ENCODE assay signal across 8 cellular contexts in the genomic region with DNA sequence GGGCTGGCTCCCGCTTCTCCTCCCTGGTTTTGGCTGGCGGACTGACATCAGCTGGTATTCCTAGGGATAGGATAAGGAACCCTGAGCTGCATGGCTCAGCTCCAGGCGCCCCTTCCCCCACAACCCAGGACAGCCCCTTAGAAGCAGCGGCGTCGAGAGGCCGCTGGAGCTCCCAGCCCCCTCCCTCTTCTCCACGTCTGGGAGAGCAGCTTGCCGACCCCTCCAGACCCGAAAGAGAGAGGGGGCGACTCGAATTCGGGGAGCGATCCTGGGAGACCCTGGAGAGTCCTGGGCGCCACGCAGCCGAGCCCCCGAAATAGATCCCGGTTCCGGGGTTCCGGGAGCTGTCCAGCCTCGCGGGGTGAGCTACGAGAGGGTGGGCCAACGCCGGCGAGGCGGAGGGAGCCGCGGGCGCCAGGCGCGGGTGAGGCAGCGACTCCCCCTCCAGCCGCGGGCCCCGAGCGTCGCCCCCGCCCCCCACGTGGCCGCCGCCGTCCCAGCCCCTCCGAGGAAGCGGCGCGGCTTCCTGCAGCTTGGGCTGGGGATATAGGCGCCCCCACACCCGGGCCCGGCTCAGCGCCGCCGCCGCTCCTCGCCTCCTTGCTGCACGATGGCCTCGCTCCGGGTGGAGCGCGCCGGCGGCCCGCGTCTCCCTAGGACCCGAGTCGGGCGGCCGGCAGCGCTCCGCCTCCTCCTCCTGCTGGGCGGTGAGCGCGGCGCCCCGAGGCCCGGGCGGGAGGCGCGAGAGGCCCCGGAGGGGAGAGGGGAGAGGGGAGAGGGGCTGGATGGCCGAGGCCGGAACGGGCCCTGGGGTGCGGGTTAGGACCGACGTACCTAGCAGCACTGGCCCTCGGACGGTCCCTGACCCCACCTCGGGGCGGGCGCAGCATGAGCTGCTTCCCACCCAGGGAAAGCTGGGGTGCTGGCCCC. TPM values are rescaled to one million over a fixed set of nuclear protein-coding genes. Genes with fewer than 3 reads are reported as not detected.
DNase-seq lines count a peak whose midpoint lies in the region; ATAC-seq and TF ChIP-seq lines count a peak whose summit lies in the region.

A gene with protein sequence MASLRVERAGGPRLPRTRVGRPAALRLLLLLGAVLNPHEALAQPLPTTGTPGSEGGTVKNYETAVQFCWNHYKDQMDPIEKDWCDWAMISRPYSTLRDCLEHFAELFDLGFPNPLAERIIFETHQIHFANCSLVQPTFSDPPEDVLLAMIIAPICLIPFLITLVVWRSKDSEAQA (plus strand): TSS at position 576 of the 930 bp plus-strand sequence. CDS start 35 bp downstream, at position 611.

- peak within 1 kb of the TSS; percentile 65 for H2AFZ ChIP-seq in DND-41 (ENCODE audit: low read depth, low read length)

- H4K20me1 ChIP-seq in DND-41 (ENCODE audit: insufficient read depth, low read length) = no peaks in the 10 kb centered on the region

- WGBS in lower leg skin, 2 donors = 6 to 10% methylated on average over 36 to 40 of the region's 92 CpGs
- 3 to 11% methylated on average over 9 to 49 of the region's 92 CpGs for WGBS in testis, 2 donors

- TF ChIP-seq POLR2A in lower leg skin (IDR thresholded peaks at IDR 0.05) (no peak), testis (IDR thresholded peaks at IDR 0.05) (no peak)

- peak; percentile 53 for DNase-seq in DND-41
- peak; percentile 9 for DNase-seq in NCI-H146 treated with DMSO at 0.1 percent for 48 hours (lab: John Stamatoyannopoulos, UW; ENCODE audit: unreplicated experiment)
- no peak for DNase-seq in colonic mucosa
- DNase-seq in lower leg skin (ENCODE audit: low spot score in 2 of 2) = peak in 1 of 2 donors; percentile 89
- DNase-seq in testis = no peak
- no peak for DNase-seq in CD1c-positive myeloid dendritic cell (ENCODE audit: extremely low spot score)
- DNase-seq in NCI-H128 (lab: John Stamatoyannopoulos, UW; ENCODE audit: unreplicated experiment) = no peak

- peak within 1 kb of the TSS; percentile 74 for H3K4me2 ChIP-seq in DND-41 (ENCODE audit: insufficient read depth, low read length)

- H3K9me3 ChIP-seq in DND-41 (ENCODE audit: insufficient read depth, low read length, severe bottlenecking) = no peaks in the 10 kb centered on the region
- no peaks in the 10 kb centered on the region for H3K9me3 ChIP-seq in colonic mucosa
- H3K9me3 ChIP-seq in testis = no peaks in the 10 kb centered on the region

- intact Hi-C loops in colonic mucosa (cut with DNase I) (loop anchor here (5.0 kb wide), 1 partner anchor 39 kb away; no protein-coding TSS in a partner anchor), lower leg skin (cut with DNase I; ENCODE audit: low total_unique reads) (loop anchor here (5.0 kb wide), 1 partner anchor 34 kb away; no protein-coding TSS in a partner anchor), testis (cut with DNase I; ENCODE audit: low total_unique reads) (loop anchor here (5.0 kb wide), 1 partner anchor 39 kb away; no protein-coding TSS in a partner anchor)

- peaks cover 36% of the 10 kb centered on the region for H3K27me3 ChIP-seq in DND-41 (ENCODE audit: insufficient read depth, low read length, poor library complexity)
- peaks cover 18% of the 10 kb centered on the region for H3K27me3 ChIP-seq in colonic mucosa
- H3K27me3 ChIP-seq in testis = no peaks in the 10 kb centered on the region

- no peak for TF ChIP-seq CTCF in DND-41 (IDR thresholded peaks at IDR 0.05; ENCODE audit: borderline replicate concordance, extremely low read depth, low read length, poor library complexity, severe bottlenecking)
- TF ChIP-seq CTCF in colonic mucosa (IDR thresholded peaks at IDR 0.05) = no peak
- TF ChIP-seq CTCF in lower leg skin (IDR thresholded peaks at IDR 0.05) = no peak
- TF ChIP-seq CTCF in testis (IDR thresholded peaks at IDR 0.05) = no peak

- peak within 1 kb of the TSS; percentile 12 to 56; a peak in 3 of 4 replicates for H3K4me3 ChIP-seq in DND-41 (ENCODE audit: low read depth in 1 of 2, low read length in 2 of 2)
- peak within 1 kb of the TSS; percentile 43 for H3K4me3 ChIP-seq in colonic mucosa
- peak within 1 kb of the TSS; percentile 21 for H3K4me3 ChIP-seq in lower leg skin (ENCODE audit: low read depth, poor library complexity, severe bottlenecking)
- peak within 1 kb of the TSS; percentile 56 to 61 for H3K4me3 ChIP-seq in testis

- H3K27ac ChIP-seq in DND-41 (ENCODE audit: low read length) (no peak within 1 kb of the TSS), colonic mucosa (no peak within 1 kb of the TSS), testis (peak within 1 kb of the TSS; percentile 68 to 69)

- H3K36me3 ChIP-seq in DND-41 (ENCODE audit: insufficient read depth, low read length) = no peaks in the 10 kb centered on the region
- no peaks in the 10 kb centered on the region for H3K36me3 ChIP-seq in colonic mucosa
- no peaks in the 10 kb centered on the region for H3K36me3 ChIP-seq in testis (ENCODE audit: low read depth, missing control alignments)

- H3K4me1 ChIP-seq in DND-41 (ENCODE audit: insufficient read depth, low read length) (peaks cover 19% of the 10 kb centered on the region), colonic mucosa (no peaks in the 10 kb centered on the region), testis (peaks cover 7% of the 10 kb centered on the region)

- ATAC-seq in DND-41 (ENCODE audit: insufficient read depth, low read depth) = peak; percentile 78
- no peak for ATAC-seq in HG02623 (IDR thresholded peaks at IDR 0.05; ENCODE audit: unreplicated experiment)

- no peaks in the 10 kb centered on the region for H3K79me2 ChIP-seq in DND-41 (ENCODE audit: insufficient read depth, low read length)

- H3K9ac ChIP-seq in DND-41 (ENCODE audit: low read depth, low read length) (peak within 1 kb of the TSS; percentile 56), colonic mucosa (ENCODE audit: low read depth in 2 of 2, low read length in 2 of 2) (peak within 1 kb of the TSS; percentile 46 to 66)

RNA-seq across cellular contexts. Expression of the gene that starts here (rescaled TPM):
- total RNA-seq in colonic mucosa = 1 to 10 TPM; 3.5 to 8.4 TPM
- total RNA-seq in lower leg skin = 10 to 100 TPM in 3 of 4 donors, 1 to 10 TPM in 1; 9.6 to 34.2 (median 12.0) TPM
- total RNA-seq in testis = 10 to 100 TPM in 1 of 2 donors, 1 to 10 TPM in 1; 6.9 to 14.6 TPM
- 38.2 TPM for polyA plus RNA-seq in testis (ENCODE audit: insufficient read depth, low read depth, low replicate concordance)

Comparison
In these comparisons a context has a peak if more than half of its experiments do, and no peak if none do; other contexts are left out.
1. DNase-seq: peak in DND-41 (single experiment) and NCI-H146 treated with DMSO at 0.1 percent for 48 hours (single experiment); none in colonic mucosa (single experiment), testis (single experiment), CD1c-positive myeloid dendritic cell (single experiment) and NCI-H128 (single experiment).
2. H3K27ac ChIP-seq: peak in testis (2 of 2); none in DND-41 (single experiment) and colonic mucosa (single experiment).
3. Peak in every context shown above with its lines, with median percentiles within 50 percentile points of each other: H3K4me3 ChIP-seq.